ENCODE assay signal across 12 cellular contexts in the genomic region with DNA sequence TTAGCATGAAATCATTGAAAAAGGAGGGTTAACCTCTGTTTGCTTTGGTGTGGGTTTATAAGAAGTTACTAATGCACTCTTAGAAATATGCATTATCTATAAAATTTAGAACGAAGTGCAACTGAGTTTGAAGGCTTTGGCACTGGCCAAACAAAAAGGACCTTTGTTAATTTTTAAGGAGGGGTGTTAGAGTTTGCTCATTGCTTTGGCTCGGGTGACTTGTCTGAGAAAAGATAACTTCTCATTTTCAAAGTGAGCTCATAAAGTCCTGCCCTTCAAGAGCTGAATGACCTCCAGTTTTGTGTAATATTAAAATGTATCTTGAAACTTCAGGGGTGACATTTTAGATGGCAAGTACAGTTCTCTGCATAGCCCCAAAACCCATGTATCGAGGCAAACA. TPM values are rescaled to one million over a fixed set of nuclear protein-coding genes. Genes with fewer than 3 reads are reported as not detected.
DNase-seq lines count a peak whose midpoint lies in the region; ATAC-seq, FAIRE-seq and TF ChIP-seq lines count a peak whose summit lies in the region.
"Had no signal": no experiment of that assay in that cellular context is flagged by ENCODE, and none has a peak within 500 bp of the region (broad histone marks: within the 10 kb centered on the region; RNA-seq: fewer than 3 reads in every experiment).

No MANE protein-coding gene starts in this region.

- H3K9me3 ChIP-seq in small intestine (ENCODE audit: control insufficient read depth, low read depth): no peaks in the 10 kb centered on the region
- H3K9me3 ChIP-seq: HAP-1 had no signal

- WGBS in small intestine, 3 donors: 40 to 56% (median 55%) methylated on average over 3 of the region's 3 CpGs

- H3K4me1 ChIP-seq in small intestine (ENCODE audit: control insufficient read depth in 2 of 2, insufficient read depth in 1 of 2, low read depth in 1 of 2, low read length in 1 of 2): peaks cover 0 to 2% of the 10 kb centered on the region in 2 donors

- TF ChIP-seq CTCF in coronary artery (IDR thresholded peaks at IDR 0.05): no peak

- DNase-seq in activated CD4-positive, alpha-beta memory T cell treated with anti-CD3 and anti-CD28 coated beads for 36 hours: no peak
- no peak for DNase-seq in activated CD4-positive, alpha-beta memory T cell treated with anti-CD3 and anti-CD28 coated beads, Interleukin-2, amount 10 ng/mL, durations not matched to agents 7 days and 5 days
- DNase-seq in coronary artery (ENCODE audit: low spot score) (no peak), naive B cell (no peak), urothelium cell line (ENCODE audit: low spot score) (peak; percentile 20), GDM1 (lab: John Stamatoyannopoulos, UW) (no peak), small intestine (no peak), NCI-H748 (lab: John Stamatoyannopoulos, UW; ENCODE audit: unreplicated experiment) (no peak)
- DNase-seq: activated CD4-positive, alpha-beta T cell treated with anti-CD3 and anti-CD28 coated beads, Interleukin-2, amount 50 U/mL, for 4 hours; NCI-H146 had no signal

- no peak overlapping the region for H3K4me3 Mint-ChIP-seq in activated CD4-positive, alpha-beta memory T cell treated with anti-CD3 and anti-CD28 coated beads for 36 hours
- H3K4me3 Mint-ChIP-seq in activated CD4-positive, alpha-beta memory T cell treated with anti-CD3 and anti-CD28 coated beads, Interleukin-2, amount 10 ng/mL, durations not matched to agents 7 days and 5 days: no peak overlapping the region
- no peak overlapping the region for H3K4me3 Mint-ChIP-seq in naive B cell

- POLR2A ChIA-PET in activated CD4-positive, alpha-beta memory T cell treated with anti-CD3 and anti-CD28 coated beads for 36 hours (lab: Charles Lee): no interaction called here
- POLR2A ChIA-PET in activated CD4-positive, alpha-beta memory T cell treated with anti-CD3 and anti-CD28 coated beads, Interleukin-2, amount 10 ng/mL, durations not matched to agents 7 days and 5 days (lab: Charles Lee): interaction anchor here (0.7 to 3.1 kb wide), 3 partner anchors 9 to 33 kb away, joined by 3 to 12 read pairs (median 6); partner anchors contain the start of gene NEDD9

- peak overlapping the region; percentile 42 for H3K27ac Mint-ChIP-seq in activated CD4-positive, alpha-beta memory T cell treated with anti-CD3 and anti-CD28 coated beads for 36 hours
- no peak overlapping the region for H3K27ac Mint-ChIP-seq in activated CD4-positive, alpha-beta memory T cell treated with anti-CD3 and anti-CD28 coated beads, Interleukin-2, amount 10 ng/mL, durations not matched to agents 7 days and 5 days
- H3K27ac Mint-ChIP-seq in naive B cell: peak overlapping the region in 4 of 6 donors; percentile 4 to 73 (median 61)

- CTCF ChIA-PET in activated CD4-positive, alpha-beta memory T cell treated with anti-CD3 and anti-CD28 coated beads for 36 hours (lab: Charles Lee): interaction anchor here (1.0 kb wide), 1 partner anchor 34 kb away, joined by 3 read pairs; no protein-coding TSS in a partner anchor
- CTCF ChIA-PET in activated CD4-positive, alpha-beta memory T cell treated with anti-CD3 and anti-CD28 coated beads, Interleukin-2, amount 10 ng/mL, durations not matched to agents 7 days and 5 days (lab: Charles Lee): no interaction called here

- H3K36me3 ChIP-seq in small intestine (ENCODE audit: control insufficient read depth in 2 of 2, insufficient read depth in 2 of 2, low read length in 2 of 2): peaks cover 0 to 12% of the 10 kb centered on the region in 2 donors

- FAIRE-seq in urothelium cell line (lab: Jason Lieb, UNC) (no peak), small intestine (lab: Jason Lieb, UNC) (no peak)
- FAIRE-seq: G401.6 had no signal

- peak overlapping the region; percentile 26 for H3K4me3 ChIP-seq in coronary artery
- no peak overlapping the region for H3K4me3 ChIP-seq in small intestine (ENCODE audit: low read depth in 1 of 2, low read length in 2 of 2)
- H3K4me3 ChIP-seq: HAP-1 had no signal

- H3K36me3 Mint-ChIP-seq in activated CD4-positive, alpha-beta memory T cell treated with anti-CD3 and anti-CD28 coated beads for 36 hours: peaks cover 39% of the 10 kb centered on the region
- peaks cover 73% of the 10 kb centered on the region for H3K36me3 Mint-ChIP-seq in activated CD4-positive, alpha-beta memory T cell treated with anti-CD3 and anti-CD28 coated beads, Interleukin-2, amount 10 ng/mL, durations not matched to agents 7 days and 5 days (ENCODE audit: low read depth)
- peaks cover 12 to 30% of the 10 kb centered on the region in 2 donors for H3K36me3 Mint-ChIP-seq in naive B cell

- H3K27me3 ChIP-seq in small intestine (ENCODE audit: control insufficient read depth in 2 of 2, insufficient read depth in 2 of 2, low read length in 2 of 2): no peaks in the 10 kb centered on the region

- H3K27me3 Mint-ChIP-seq in activated CD4-positive, alpha-beta memory T cell treated with anti-CD3 and anti-CD28 coated beads for 36 hours: no peaks in the 10 kb centered on the region
- H3K27me3 Mint-ChIP-seq in activated CD4-positive, alpha-beta memory T cell treated with anti-CD3 and anti-CD28 coated beads, Interleukin-2, amount 10 ng/mL, durations not matched to agents 7 days and 5 days: no peaks in the 10 kb centered on the region
- H3K27me3 Mint-ChIP-seq in naive B cell: no peaks in the 10 kb centered on the region

- intact Hi-C loops in activated CD4-positive, alpha-beta memory T cell treated with anti-CD3 and anti-CD28 coated beads for 36 hours (cut with micrococcal nuclease): no loop called here

- H3K4me1 Mint-ChIP-seq in activated CD4-positive, alpha-beta memory T cell treated with anti-CD3 and anti-CD28 coated beads for 36 hours (ENCODE audit: low read depth): peaks cover 50% of the 10 kb centered on the region
- peaks cover 60% of the 10 kb centered on the region for H3K4me1 Mint-ChIP-seq in activated CD4-positive, alpha-beta memory T cell treated with anti-CD3 and anti-CD28 coated beads, Interleukin-2, amount 10 ng/mL, durations not matched to agents 7 days and 5 days
- H3K4me1 Mint-ChIP-seq in naive B cell: peaks cover 18 to 33% (median 19%) of the 10 kb centered on the region in 3 donors

- H3K27ac ChIP-seq in coronary artery: peak overlapping the region; percentile 79
- H3K27ac ChIP-seq in small intestine (ENCODE audit: low read depth in 1 of 2, low read length in 1 of 2): no peak overlapping the region

- no peak for ATAC-seq in naive B cell (ENCODE audit: low read depth in 2 of 2)

- no peaks in the 10 kb centered on the region for H3K9me3 Mint-ChIP-seq in activated CD4-positive, alpha-beta memory T cell treated with anti-CD3 and anti-CD28 coated beads for 36 hours
- no peaks in the 10 kb centered on the region for H3K9me3 Mint-ChIP-seq in activated CD4-positive, alpha-beta memory T cell treated with anti-CD3 and anti-CD28 coated beads, Interleukin-2, amount 10 ng/mL, durations not matched to agents 7 days and 5 days
- no peaks in the 10 kb centered on the region for H3K9me3 Mint-ChIP-seq in naive B cell

RNA-seq across cellular contexts. Expression of gene NEDD9, which starts 25.9 kb away (rescaled TPM):
- 10 to 100 TPM; 26.6 to 31.5 TPM for total RNA-seq in activated CD4-positive, alpha-beta memory T cell treated with anti-CD3 and anti-CD28 coated beads for 36 hours
- 10 to 100 TPM; 60.1 to 64.8 TPM for total RNA-seq in activated CD4-positive, alpha-beta memory T cell treated with anti-CD3 and anti-CD28 coated beads, Interleukin-2, amount 10 ng/mL, durations not matched to agents 7 days and 5 days
- polyA plus RNA-seq in naive B cell (ENCODE audit: low read depth in 6 of 6) (10 to 100 TPM; 42.0 to 80.5 (median 48.1) TPM), small intestine (10 to 100 TPM; 13.6 to 15.1 (median 14.9) TPM)

Comparison
In these comparisons a context has a peak if more than half of its experiments do, and no peak if none do; other contexts are left out.
1. H3K27ac ChIP-seq: peak in coronary artery (2 of 2); none in small intestine (0 of 2).